ENCODE assay signal across 8 cellular contexts in genomic region chr2:59399126-59399525, GRCh38.
"Had no signal": no experiment of that assay in that cellular context is flagged by ENCODE, and none has a peak within 500 bp of the region (broad histone marks: within the 10 kb centered on the region; RNA-seq: fewer than 3 reads in every experiment).

No MANE protein-coding gene starts in this region.

- H3K4me3 ChIP-seq: GM12878 had no signal

- DNase-seq: GDM1, GF-D8 had no signal

- FAIRE-seq: G401.6, GM12878, GM12891, GM12892, GM18507, GM19239 had no signal

- ATAC-seq: GM12878 had no signal
